Comparison of ENCODE assay signal across 21 cellular contexts in the genomic region with DNA sequence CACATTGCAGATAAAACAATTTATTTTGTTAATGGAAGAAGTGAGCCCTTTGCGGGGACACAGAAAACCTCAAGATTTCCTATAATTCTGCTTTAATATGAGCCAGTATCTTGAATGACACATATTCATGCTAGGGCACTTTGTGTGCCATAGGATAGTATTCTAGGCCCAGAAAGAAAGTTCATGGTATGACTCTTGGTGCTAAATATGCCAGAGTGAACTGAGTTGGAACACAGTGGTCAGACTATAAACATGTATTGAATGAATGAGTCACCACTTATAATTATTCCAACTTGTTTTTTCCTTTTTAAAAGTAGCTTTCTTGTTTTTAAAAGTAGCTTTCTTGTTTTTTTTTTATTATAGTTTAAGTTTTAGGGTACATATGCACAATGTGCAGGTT. TPM values are rescaled to one million over a fixed set of nuclear protein-coding genes. Genes with fewer than 3 reads are reported as not detected.
DNase-seq lines count a peak whose midpoint lies in the region; ATAC-seq and TF ChIP-seq lines count a peak whose summit lies in the region.
"Had no signal": no experiment of that assay in that cellular context is flagged by ENCODE, and none has a peak within 500 bp of the region (broad histone marks: within the 10 kb centered on the region; RNA-seq: fewer than 3 reads in every experiment).

No MANE protein-coding gene starts in this region.

- H2BK120ac ChIP-seq in mesenchymal stem cell (ENCODE audit: low read depth, low read length): no peak overlapping the region

- H3K27ac Mint-ChIP-seq in type B pancreatic cell: no peak overlapping the region
- no peak overlapping the region for H3K27ac Mint-ChIP-seq in activated naive CD8-positive, alpha-beta T cell treated with anti-CD3 and anti-CD28 coated beads for 36 hours
- H3K27ac Mint-ChIP-seq: activated naive CD4-positive, alpha-beta T cell treated with anti-CD3 and anti-CD28 coated beads, Interleukin-2, amount 50 U/mL, for 24 hours; CD8-positive, alpha-beta T cell; GM23338; T-helper 2 cell treated with Interferon-gamma antibody and Interleukin-4, amounts not matched to agents 5 μg/mL and 100 μg/mL, for 36 hours had no signal

- H3K4me3 ChIP-seq in epithelial cell of proximal tubule (ENCODE audit: low read depth, low read length) (no peak overlapping the region), mesenchymal stem cell (ENCODE audit: insufficient read depth in 1 of 2, low read depth in 1 of 2, low read length in 2 of 2) (no peak overlapping the region), right cardiac atrium (ENCODE audit: low read length) (no peak overlapping the region)
- H3K4me3 ChIP-seq: GM12878, GM23338 had no signal

- H3K9me3 ChIP-seq in mesenchymal stem cell (ENCODE audit: control insufficient read depth, low read length) (no peaks in the 10 kb centered on the region), right cardiac atrium (ENCODE audit: control insufficient read depth, low read length) (no peaks in the 10 kb centered on the region)

- H2BK15ac ChIP-seq in mesenchymal stem cell (ENCODE audit: low read depth, poor library complexity, severe bottlenecking): no peak overlapping the region

- no CpG with 5 or more reads among the region's 1 CpG for WGBS in mesenchymal stem cell
- 86% methylated on average over 1 of the region's 1 CpG for WGBS in right cardiac atrium

- no peak overlapping the region for H3K4ac ChIP-seq in mesenchymal stem cell (ENCODE audit: low read depth in 1 of 2, low read length in 2 of 2)

- H4K91ac ChIP-seq in mesenchymal stem cell (ENCODE audit: low read length): no peak overlapping the region

- H3K27me3 ChIP-seq in mesenchymal stem cell (ENCODE audit: control insufficient read depth in 1 of 2, insufficient read depth in 1 of 2, low read length in 2 of 2): no peaks in the 10 kb centered on the region
- H3K27me3 ChIP-seq in right cardiac atrium (ENCODE audit: control insufficient read depth, insufficient read depth): no peaks in the 10 kb centered on the region

- TF ChIP-seq CTCF in epithelial cell of proximal tubule (conservative IDR thresholded peaks at IDR 0.05; ENCODE audit: low read depth, low read length) (no peak), type B pancreatic cell (conservative IDR thresholded peaks at IDR 0.05) (no peak)

- H3K18ac ChIP-seq in mesenchymal stem cell (ENCODE audit: low read depth in 1 of 2, low read length in 2 of 2): no peak overlapping the region

- no peaks in the 10 kb centered on the region for H3K79me1 ChIP-seq in mesenchymal stem cell (replicated peaks; ENCODE audit: low read length, poor library complexity, severe bottlenecking)

- no peak overlapping the region for H2AK5ac ChIP-seq in mesenchymal stem cell (ENCODE audit: low read length, severe bottlenecking)

- no peaks in the 10 kb centered on the region for H3K27me3 Mint-ChIP-seq in type B pancreatic cell
- no peaks in the 10 kb centered on the region for H3K27me3 Mint-ChIP-seq in activated naive CD8-positive, alpha-beta T cell treated with anti-CD3 and anti-CD28 coated beads for 36 hours
- H3K27me3 Mint-ChIP-seq: activated naive CD4-positive, alpha-beta T cell treated with anti-CD3 and anti-CD28 coated beads, Interleukin-2, amount 50 U/mL, for 24 hours had no signal

- ATAC-seq in right cardiac atrium: no peak
- ATAC-seq: CD8-positive, alpha-beta T cell; GM12878; GM23338 had no signal

- no peaks in the 10 kb centered on the region for H3K36me3 ChIP-seq in mesenchymal stem cell (ENCODE audit: control insufficient read depth in 1 of 2, insufficient read depth in 2 of 2, low read depth in 1 of 2, low read length in 2 of 2)

- H4K8ac ChIP-seq in mesenchymal stem cell (ENCODE audit: low read length): no peak overlapping the region

- no peak overlapping the region for H3K4me3 Mint-ChIP-seq in type B pancreatic cell
- no peak overlapping the region for H3K4me3 Mint-ChIP-seq in activated naive CD8-positive, alpha-beta T cell treated with anti-CD3 and anti-CD28 coated beads for 36 hours
- H3K4me3 Mint-ChIP-seq: activated naive CD4-positive, alpha-beta T cell treated with anti-CD3 and anti-CD28 coated beads, Interleukin-2, amount 50 U/mL, for 24 hours; CD8-positive, alpha-beta T cell; GM23338; neural crest cell; T-helper 2 cell treated with Interferon-gamma antibody and Interleukin-4, amounts not matched to agents 5 μg/mL and 100 μg/mL, for 36 hours had no signal

- intact Hi-C loops in right cardiac atrium (cut with DNase I): no loop called here

- H3K27ac ChIP-seq in mesenchymal stem cell (ENCODE audit: low read length, poor library complexity, severe bottlenecking) (no peak overlapping the region), right cardiac atrium (ENCODE audit: low read length) (no peak overlapping the region)

- H3K4me1 Mint-ChIP-seq in type B pancreatic cell (ENCODE audit: unreplicated experiment): no peaks in the 10 kb centered on the region
- H3K4me1 Mint-ChIP-seq in activated naive CD8-positive, alpha-beta T cell treated with anti-CD3 and anti-CD28 coated beads for 36 hours: no peaks in the 10 kb centered on the region
- H3K4me1 Mint-ChIP-seq: activated naive CD4-positive, alpha-beta T cell treated with anti-CD3 and anti-CD28 coated beads, Interleukin-2, amount 50 U/mL, for 24 hours; GM23338; neural crest cell had no signal

- peak; percentile 10 for DNase-seq in EH (ENCODE audit: low read depth)
- peak; percentile 10 for DNase-seq in RKO (ENCODE audit: low spot score)
- peak; percentile 53 for DNase-seq in epithelial cell of proximal tubule (ENCODE audit: low read depth)
- DNase-seq in mesenchymal stem cell: peak; percentile 70
- DNase-seq in germinal center (ENCODE audit: low spot score): no peak
- no peak for DNase-seq in right cardiac atrium
- no peak for DNase-seq in type B pancreatic cell (ENCODE audit: extremely low spot score, unreplicated experiment)
- no peak for DNase-seq in activated naive CD8-positive, alpha-beta T cell treated with anti-CD3 and anti-CD28 coated beads for 36 hours
- DNase-seq: activated CD4-positive, alpha-beta T cell treated with anti-CD3 and anti-CD28 coated beads for 48 hours; CD8-positive, alpha-beta T cell; effector CD4-positive, alpha-beta T cell; NCI-H1694; NCI-H446; SIG-M5; stimulated activated CD4-positive, alpha-beta T cell treated with anti-CD3 and anti-CD28 coated beads, Interleukin-1b, Interleukin-23, amount 100 ng/mL, for 48 hours had no signal

- H3K9me3 Mint-ChIP-seq in type B pancreatic cell: no peaks in the 10 kb centered on the region
- peaks cover 1% of the 10 kb centered on the region for H3K9me3 Mint-ChIP-seq in activated naive CD8-positive, alpha-beta T cell treated with anti-CD3 and anti-CD28 coated beads for 36 hours
- H3K9me3 Mint-ChIP-seq: activated naive CD4-positive, alpha-beta T cell treated with anti-CD3 and anti-CD28 coated beads, Interleukin-2, amount 50 U/mL, for 24 hours; GM23338; neural crest cell; T-helper 2 cell treated with Interferon-gamma antibody and Interleukin-4, amounts not matched to agents 5 μg/mL and 100 μg/mL, for 36 hours had no signal

- no peak overlapping the region for H2BK12ac ChIP-seq in mesenchymal stem cell (ENCODE audit: low read length in 2 of 2)

- no peak overlapping the region for H3K23ac ChIP-seq in mesenchymal stem cell (ENCODE audit: low read length in 2 of 2)

- peaks cover 3% of the 10 kb centered on the region for H3K36me3 Mint-ChIP-seq in type B pancreatic cell
- H3K36me3 Mint-ChIP-seq in activated naive CD8-positive, alpha-beta T cell treated with anti-CD3 and anti-CD28 coated beads for 36 hours: no peaks in the 10 kb centered on the region
- H3K36me3 Mint-ChIP-seq: activated naive CD4-positive, alpha-beta T cell treated with anti-CD3 and anti-CD28 coated beads, Interleukin-2, amount 50 U/mL, for 24 hours; CD8-positive, alpha-beta T cell had no signal

- H2BK5ac ChIP-seq in mesenchymal stem cell (ENCODE audit: low read depth, low read length, poor library complexity, severe bottlenecking): no peak overlapping the region

- H3K14ac ChIP-seq in mesenchymal stem cell (ENCODE audit: low read length in 2 of 2): no peak overlapping the region

- H3K9ac ChIP-seq in mesenchymal stem cell (ENCODE audit: low read length): no peak overlapping the region

- no peaks in the 10 kb centered on the region for H3K4me1 ChIP-seq in mesenchymal stem cell (ENCODE audit: control insufficient read depth, insufficient read depth, low read depth, low read length)
- no peaks in the 10 kb centered on the region for H3K4me1 ChIP-seq in right cardiac atrium (ENCODE audit: control insufficient read depth, insufficient read depth, low read length)

- no peak overlapping the region for H2AFZ ChIP-seq in mesenchymal stem cell (ENCODE audit: low read depth, low read length)
- H2AFZ ChIP-seq: GM23338 had no signal

- no peak overlapping the region for H3K4me2 ChIP-seq in mesenchymal stem cell (ENCODE audit: low read length, poor library complexity, severe bottlenecking)
- H3K4me2 ChIP-seq: GM23338 had no signal

RNA-seq across cellular contexts. Expression of gene ADAMTS19, which starts 46.0 kb away (rescaled TPM):
- 0.12 and 0.72 TPM in 2 replicates for total RNA-seq in epithelial cell of proximal tubule
- polyA plus RNA-seq in mesenchymal stem cell (2013, experiment 1 of 2): 16.9 TPM
- 16.6 TPM for polyA plus RNA-seq in mesenchymal stem cell (2013, experiment 2 of 2)
- 1 to 10 TPM; 1.1 to 2.1 (median 1.8) TPM for total RNA-seq in right cardiac atrium
- polyA plus RNA-seq in right cardiac atrium: 0.25 TPM
- 9.3 and 12.7 TPM in 2 replicates for total RNA-seq in type B pancreatic cell (ENCODE audit: low replicate concordance)
- not detected for total RNA-seq in activated naive CD8-positive, alpha-beta T cell treated with anti-CD3 and anti-CD28 coated beads for 36 hours
- total RNA-seq: CD8-positive, alpha-beta T cell; Daoy; GM12878 had no signal
- polyA plus RNA-seq: GM12878 had no signal

Comparison
In these comparisons a context has a peak if more than half of its experiments do, and no peak if none do; other contexts are left out.
1. DNase-seq: peak in EH (single experiment), RKO (single experiment), epithelial cell of proximal tubule (single experiment) and mesenchymal stem cell (single experiment); none in germinal center (single experiment), right cardiac atrium (0 of 3), type B pancreatic cell (single experiment) and activated naive CD8-positive, alpha-beta T cell treated with anti-CD3 and anti-CD28 coated beads for 36 hours (single experiment).